8 cellular contexts compared by ENCODE assay signal in genomic region chr1:36222481-36223372, GRCh38. TPM values are rescaled to one million over a fixed set of nuclear protein-coding genes. Genes with fewer than 3 reads are reported as not detected.
DNase-seq lines count a peak whose midpoint lies in the region; ATAC-seq and TF ChIP-seq lines count a peak whose summit lies in the region.

No MANE protein-coding gene starts in this region.

- intact Hi-C loops in CD4-positive, alpha-beta T cell (cut with DNase I, micrococcal nuclease), result loop anchor here (5.0 to 10.0 kb wide), 3 partner anchors 60 to 1358 kb away; partner anchors contain the start of gene STK40 (in 1 of the 2)

- H3K27me3 ChIP-seq in CD4-positive, alpha-beta T cell (ENCODE audit: control insufficient read depth, insufficient read depth, low read length), result no peaks in the 10 kb centered on the region

- no peak for TF ChIP-seq POLR2A in NB4 (IDR thresholded peaks at IDR 0.05; ENCODE audit: extremely low read depth, insufficient read length)

- ATAC-seq in CD4-positive, alpha-beta T cell (ENCODE audit: poor library complexity), result no peak
- no peak for ATAC-seq in central memory CD8-positive, alpha-beta T cell (replicated peaks; ENCODE audit: extremely low read depth, poor library complexity, severe bottlenecking)
- ATAC-seq in HG02623 (IDR thresholded peaks at IDR 0.05; ENCODE audit: unreplicated experiment), result no peak

- H3K4me1 Mint-ChIP-seq in CD4-positive, alpha-beta T cell (ENCODE audit: low read depth), result peaks cover 33% of the 10 kb centered on the region
- peaks cover 34% of the 10 kb centered on the region for H3K4me1 Mint-ChIP-seq in central memory CD8-positive, alpha-beta T cell
- peaks cover 33% of the 10 kb centered on the region for H3K4me1 Mint-ChIP-seq in neural crest cell

- H3K4me3 ChIP-seq in NB4 (ENCODE audit: low read depth, low read length), result peak overlapping the region; percentile 87

- H3K9me3 Mint-ChIP-seq in CD4-positive, alpha-beta T cell, result no peaks in the 10 kb centered on the region
- H3K9me3 Mint-ChIP-seq in central memory CD8-positive, alpha-beta T cell, result no peaks in the 10 kb centered on the region
- H3K9me3 Mint-ChIP-seq in neural crest cell, result no peaks in the 10 kb centered on the region

- peak overlapping the region; percentile 97 for H3K27ac ChIP-seq in CD4-positive, alpha-beta T cell (ENCODE audit: low read depth, low read length)

- POLR2A ChIA-PET in CD4-positive, alpha-beta T cell (lab: Charles Lee), result interaction anchor here (0.9 to 3.5 kb wide), 22 partner anchors 11 to 1331 kb away, joined by 3 to 82 read pairs (median 9); partner anchors contain the start of genes AGO3, KIAA0319L, MAP7D1 and MRPS15

- H3K27ac Mint-ChIP-seq in CD4-positive, alpha-beta T cell, result peak overlapping the region; percentile 97
- H3K27ac Mint-ChIP-seq in central memory CD8-positive, alpha-beta T cell (ENCODE audit: low read depth), result peak overlapping the region; percentile 100
- H3K27ac Mint-ChIP-seq in neural crest cell (ENCODE audit: unreplicated experiment), result peak overlapping the region; percentile 99

- CTCF ChIA-PET in CD4-positive, alpha-beta T cell (lab: Charles Lee), result interaction anchor here (0.5 to 4.1 kb wide), 4 partner anchors 11 to 73 kb away, joined by 3 to 37 read pairs (median 10); partner anchors contain the start of gene TRAPPC3

- peak overlapping the region; percentile 97 for H3K4me3 Mint-ChIP-seq in CD4-positive, alpha-beta T cell
- H3K4me3 Mint-ChIP-seq in central memory CD8-positive, alpha-beta T cell, result peak overlapping the region; percentile 98
- peak overlapping the region; percentile 94 for H3K4me3 Mint-ChIP-seq in neural crest cell

- H3K36me3 Mint-ChIP-seq in CD4-positive, alpha-beta T cell (ENCODE audit: low read depth), result peaks cover 31% of the 10 kb centered on the region
- H3K36me3 Mint-ChIP-seq in central memory CD8-positive, alpha-beta T cell (ENCODE audit: insufficient read depth), result peaks cover 30% of the 10 kb centered on the region
- H3K36me3 Mint-ChIP-seq in neural crest cell (ENCODE audit: low read depth), result peaks cover 7% of the 10 kb centered on the region

- no peaks in the 10 kb centered on the region for H3K9me3 ChIP-seq in CD4-positive, alpha-beta T cell (ENCODE audit: control insufficient read depth, low read length)

- DNase-seq in CD4-positive, alpha-beta T cell, result peak in 2 of 10 experiments; percentile 4 to 6
- DNase-seq in NB4 (ENCODE audit: low read depth), result no peak
- no peak for DNase-seq in central memory CD8-positive, alpha-beta T cell (ENCODE audit: low spot score in 2 of 2)
- DNase-seq in neural crest cell (ENCODE audit: low read depth, low spot score), result no peak
- DNase-seq in GF-D8 (lab: John Stamatoyannopoulos, UW), result no peak
- DNase-seq in NCI-H1694 (lab: John Stamatoyannopoulos, UW), result no peak
- DNase-seq in retina, result no peak

- TF ChIP-seq CTCF in CD4-positive, alpha-beta T cell (IDR thresholded peaks at IDR 0.05), result no peak
- TF ChIP-seq CTCF in NB4 (IDR thresholded peaks at IDR 0.05; ENCODE audit: low read depth, low read length), result no peak
- no peak for TF ChIP-seq CTCF in neural crest cell (conservative IDR thresholded peaks at IDR 0.05)

- no peaks in the 10 kb centered on the region for H3K27me3 Mint-ChIP-seq in CD4-positive, alpha-beta T cell
- H3K27me3 Mint-ChIP-seq in central memory CD8-positive, alpha-beta T cell, result no peaks in the 10 kb centered on the region
- no peaks in the 10 kb centered on the region for H3K27me3 Mint-ChIP-seq in neural crest cell (ENCODE audit: low read depth)

RNA-seq across cellular contexts. Expression of gene THRAP3, which starts 1.5 kb away (rescaled TPM):
- total RNA-seq in CD4-positive, alpha-beta T cell, result 10 to 100 TPM; 68.7 to 76.1 TPM
- total RNA-seq in neural crest cell, result 167 and 170 TPM in 2 replicates
